13 cellular contexts compared by ENCODE assay signal in genomic region chr21:38797470-38797869, GRCh38. TPM values are rescaled to one million over a fixed set of nuclear protein-coding genes. Genes with fewer than 3 reads are reported as not detected.
A peak's percentile ranks its signal among the peaks of the same experiment; 100 is the strongest.
DNase-seq lines count a peak whose midpoint lies in the region; ATAC-seq and TF ChIP-seq lines count a peak whose summit lies in the region.
"Had no signal": no experiment of that assay in that cellular context is flagged by ENCODE, and none has a peak within 500 bp of the region (broad histone marks: within the 10 kb centered on the region; RNA-seq: fewer than 3 reads in every experiment).

No MANE protein-coding gene starts in this region.

- no peaks in the 10 kb centered on the region for H3K36me3 ChIP-seq in liver (ENCODE audit: control insufficient read depth in 4 of 4, insufficient read depth in 3 of 4, low read depth in 1 of 4, low read length in 3 of 4)

- ATAC-seq in HG03457 (IDR thresholded peaks at IDR 0.05; ENCODE audit: unreplicated experiment): no peak

- no peak overlapping the region for H3K4me3 ChIP-seq in liver (ENCODE audit: low read depth in 1 of 3, low read length in 3 of 3)

- no peak for TF ChIP-seq CTCF in liver (IDR thresholded peaks at IDR 0.05; ENCODE audit: low read depth, low read length, missing input control)

- 74% methylated on average over 3 of the region's 3 CpGs for WGBS in liver

- peak; percentile 16 to 39 for TF ChIP-seq RAD21 in liver (IDR thresholded peaks at IDR 0.05)

- DNase-seq in AG20443 (ENCODE audit: low spot score): peak; percentile 46
- peak; percentile 50 for DNase-seq in HT-29 (ENCODE audit: low spot score)
- DNase-seq in SW480 (ENCODE audit: low spot score): peak; percentile 27
- DNase-seq in hypothalamus (lab: John Stamatoyannopoulos, UW): no peak
- no peak for DNase-seq in substantia nigra (lab: John Stamatoyannopoulos, UW)
- DNase-seq in activated CD4-positive, alpha-beta T cell treated with anti-CD3 and anti-CD28 coated beads, Interleukin-2, amount 50 U/mL, for 1 hour: no peak
- DNase-seq: activated T-cell treated with anti-CD3 and anti-CD28 coated beads for 4 hours; GOT3; NCI-H524 treated with DMSO at 0.1 percent for 48 hours; nucleus accumbens; stimulated activated CD4-positive, alpha-beta T cell treated with anti-CD3 and anti-CD28 coated beads, Interleukin-1b, Interleukin-23, amount 100 ng/mL, for 48 hours had no signal

- H3K27ac ChIP-seq in liver (ENCODE audit: low read depth in 1 of 2, low read length in 2 of 2): no peak overlapping the region
- H3K27ac ChIP-seq in substantia nigra (ENCODE audit: low read depth, low read length, poor library complexity, severe bottlenecking): no peak overlapping the region

- H3K9me3 ChIP-seq in liver (ENCODE audit: control insufficient read depth in 4 of 4, low read length in 3 of 4): no peaks in the 10 kb centered on the region

- H3K9ac ChIP-seq in liver (ENCODE audit: low read depth in 1 of 2, low read length in 2 of 2): no peak overlapping the region

- H3K27me3 ChIP-seq in liver (ENCODE audit: control insufficient read depth in 4 of 4, insufficient read depth in 4 of 4, low read length in 3 of 4): no peaks in the 10 kb centered on the region

- peaks cover 2 to 12% (median 4%) of the 10 kb centered on the region in 4 donors for H3K4me1 ChIP-seq in liver (ENCODE audit: control insufficient read depth in 4 of 4, insufficient read depth in 4 of 4, low read length in 3 of 4)

TF ChIP-seq in liver, 16 proteins besides CTCF, POLR2A, EP300 and RAD21:
- TF ChIP-seq REST (IDR thresholded peaks at IDR 0.05) (peak; percentile 40), ZBTB33 (IDR thresholded peaks at IDR 0.05) (peak; percentile 34), JUND (IDR thresholded peaks at IDR 0.05) (peak in 1 of 2 donors; percentile 86), HNF4A (conservative IDR thresholded peaks at IDR 0.05) (peak in 1 of 2 donors; percentile 82), RXRA (IDR thresholded peaks at IDR 0.05) (peak in 1 of 2 donors; percentile 82), MAX (IDR thresholded peaks at IDR 0.05) (no peak), SP1 (IDR thresholded peaks at IDR 0.05) (peak; percentile 15), FOXA2 (IDR thresholded peaks at IDR 0.05) (no peak), YY1 (IDR thresholded peaks at IDR 0.05) (peak; percentile 32)
- TF ChIP-seq, protein P1, sequence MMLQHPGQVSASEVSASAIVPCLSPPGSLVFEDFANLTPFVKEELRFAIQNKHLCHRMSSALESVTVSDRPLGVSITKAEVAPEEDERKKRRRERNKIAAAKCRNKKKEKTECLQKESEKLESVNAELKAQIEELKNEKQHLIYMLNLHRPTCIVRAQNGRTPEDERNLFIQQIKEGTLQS (IDR thresholded peaks at IDR 0.05): no peak
TF ChIP-seq in liver: peak in this region for 7.

RNA-seq across cellular contexts. Expression of gene ETS2, which starts 8.3 kb away (rescaled TPM):
- total RNA-seq in HT-29 (2014; rRNA removed; shearing (Covaris generic)): 171 and 172 TPM in 2 replicates
- total RNA-seq in liver: 10 to 100 TPM; 20.2 to 90.7 TPM
- 10 to 100 TPM; 40.8 to 42.8 TPM for polyA plus RNA-seq in liver

Comparison
In these comparisons a context has a peak if more than half of its experiments do, and no peak if none do; other contexts are left out.
1. DNase-seq: peak in AG20443 (single experiment), HT-29 (single experiment) and SW480 (single experiment); none in hypothalamus (0 of 51), substantia nigra (0 of 49) and activated CD4-positive, alpha-beta T cell treated with anti-CD3 and anti-CD28 coated beads, Interleukin-2, amount 50 U/mL, for 1 hour (single experiment).